Comparison of ENCODE assay signal across 8 cellular contexts in the genomic region with DNA sequence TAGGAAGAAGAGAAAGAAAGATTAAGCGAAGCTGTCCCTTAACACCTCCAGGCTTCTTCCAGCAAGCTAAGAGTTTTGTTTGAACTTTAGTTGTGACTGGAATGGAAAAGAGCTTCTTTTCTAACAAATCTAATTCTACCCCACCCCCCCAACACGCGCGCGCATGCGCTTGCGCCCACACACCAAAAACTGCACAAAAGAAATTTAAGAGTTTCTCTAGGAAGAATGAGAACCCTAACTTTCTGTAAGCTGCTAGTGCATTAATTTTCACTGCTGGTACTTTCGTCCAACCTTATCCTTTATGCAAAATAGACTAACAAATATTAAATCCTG. TPM values are rescaled to one million over a fixed set of nuclear protein-coding genes. Genes with fewer than 3 reads are reported as not detected.
DNase-seq lines count a peak whose midpoint lies in the region; ATAC-seq, FAIRE-seq and TF ChIP-seq lines count a peak whose summit lies in the region.

No MANE protein-coding gene starts in this region.

- H3K4me1 Mint-ChIP-seq in CD8-positive, alpha-beta memory T cell = peaks cover 0 to 11% (median 8%) of the 10 kb centered on the region in 3 donors

- H3K27me3 Mint-ChIP-seq in CD8-positive, alpha-beta memory T cell = peaks cover 24 to 46% of the 10 kb centered on the region in 2 donors

- H3K36me3 Mint-ChIP-seq in CD8-positive, alpha-beta memory T cell = no peaks in the 10 kb centered on the region

- H3K4me3 Mint-ChIP-seq in CD8-positive, alpha-beta memory T cell = peak overlapping the region in 3 of 7 donors; percentile 1 to 8 (median 5)

- intact Hi-C loops in pancreas (cut with DNase I) = no loop called here

- peaks cover 0 to 7% (median 0%) of the 10 kb centered on the region in 4 donors for H3K27me3 ChIP-seq in pancreas
- peaks cover 3% of the 10 kb centered on the region for H3K27me3 ChIP-seq in CD8-positive, alpha-beta memory T cell (ENCODE audit: insufficient read depth, low read length, poor library complexity, severe bottlenecking)

- H3K27ac ChIP-seq in RWPE1 (peak overlapping the region; percentile 70), pancreas (no peak overlapping the region)
- no peak overlapping the region for H3K27ac ChIP-seq in CD8-positive, alpha-beta memory T cell (ENCODE audit: low read depth, low read length)

- H3K4me1 ChIP-seq in pancreas = no peaks in the 10 kb centered on the region
- H3K4me1 ChIP-seq in CD8-positive, alpha-beta memory T cell (ENCODE audit: insufficient read depth, low read length) = no peaks in the 10 kb centered on the region

- DNase-seq in ELR (ENCODE audit: low read depth) (peak; percentile 24), RWPE1 (ENCODE audit: low spot score) (peak; percentile 47), fibroblast of mammary gland (ENCODE audit: low read depth) (peak; percentile 34), pancreas (no peak), NCI-H2171 (lab: John Stamatoyannopoulos, UW) (no peak), UCSD-AML1 (lab: John Stamatoyannopoulos, UW; ENCODE audit: unreplicated experiment) (no peak), T1000 (lab: John Stamatoyannopoulos, UW) (no peak)
- DNase-seq in CD8-positive, alpha-beta memory T cell = no peak

- no peak for FAIRE-seq in pancreas (lab: Jason Lieb, UNC)

- ATAC-seq in pancreas = peak in 1 of 4 donors; percentile 13

- H3K27ac Mint-ChIP-seq in CD8-positive, alpha-beta memory T cell = no peak overlapping the region

- H3K36me3 ChIP-seq in pancreas = no peaks in the 10 kb centered on the region
- no peaks in the 10 kb centered on the region for H3K36me3 ChIP-seq in CD8-positive, alpha-beta memory T cell (ENCODE audit: insufficient read depth, low read length)

- WGBS in pancreas, 2 donors = 15 to 16% methylated on average over 8 of the region's 8 CpGs

- TF ChIP-seq CTCF in RWPE1 (conservative IDR thresholded peaks at IDR 0.05; ENCODE audit: low read depth) = no peak
- no peak for TF ChIP-seq CTCF in fibroblast of mammary gland (conservative IDR thresholded peaks at IDR 0.05; ENCODE audit: control insufficient read depth, insufficient read depth, low read depth, low read length)
- no peak for TF ChIP-seq CTCF in pancreas (IDR thresholded peaks at IDR 0.05)

- H3K4me3 ChIP-seq in fibroblast of mammary gland (ENCODE audit: control insufficient read depth, low read depth, low read length) (peak overlapping the region; percentile 77), pancreas (peak overlapping the region; percentile 18 to 58 (median 36))
- H3K4me3 ChIP-seq in CD8-positive, alpha-beta memory T cell (ENCODE audit: low read length) = no peak overlapping the region

- H3K9me3 ChIP-seq in pancreas = no peaks in the 10 kb centered on the region
- H3K9me3 ChIP-seq in CD8-positive, alpha-beta memory T cell (ENCODE audit: low read length) = no peaks in the 10 kb centered on the region

- peaks cover 0 to 6% (median 3%) of the 10 kb centered on the region in 5 donors for H3K9me3 Mint-ChIP-seq in CD8-positive, alpha-beta memory T cell

- CTCF ChIA-PET in RWPE1 (lab: Yijun Ruan, JAX) = interaction anchor here (0.7 to 0.9 kb wide), 2 partner anchors 44 to 109 kb away, joined by 3 to 5 read pairs; no protein-coding TSS in a partner anchor
- CTCF ChIA-PET in CD8-positive, alpha-beta memory T cell (lab: Charles Lee) = no interaction called here

- POLR2A ChIA-PET in RWPE1 (lab: Yijun Ruan, JAX; ENCODE audit: low non-redundant PET) = no interaction called here
- POLR2A ChIA-PET in CD8-positive, alpha-beta memory T cell (lab: Charles Lee) = no interaction called here

RNA-seq across cellular contexts. Expression of a gene that starts 9.0 kb away (rescaled TPM):
- total RNA-seq in pancreas = 1 to 10 TPM; 1.7 to 8.1 (median 4.1) TPM
- 1 to 10 TPM; 3.2 to 5.5 TPM for polyA plus RNA-seq in pancreas
- total RNA-seq in CD8-positive, alpha-beta memory T cell = under 1 TPM; 0.13 to 0.38 TPM
- not detected for polyA plus RNA-seq in CD8-positive, alpha-beta memory T cell

Comparison
In these comparisons a context has a peak if more than half of its experiments do, and no peak if none do; other contexts are left out.
1. DNase-seq: peak in ELR (single experiment), RWPE1 (single experiment) and fibroblast of mammary gland (single experiment); none in pancreas (0 of 6), NCI-H2171 (single experiment), CD8-positive, alpha-beta memory T cell (0 of 5), UCSD-AML1 (single experiment) and T1000 (single experiment).